ENCODE assay signal across 8 cellular contexts in genomic region chr18:8705941-8706544, GRCh38. TPM values are rescaled to one million over a fixed set of nuclear protein-coding genes. Genes with fewer than 3 reads are reported as not detected.
DNase-seq lines count a peak whose midpoint lies in the region; ATAC-seq and TF ChIP-seq lines count a peak whose summit lies in the region.

No MANE protein-coding gene starts in this region.

- intact Hi-C loops in colonic mucosa (cut with DNase I) (loop anchor here (5.0 kb wide), 1 partner anchor 91 kb away; no protein-coding TSS in a partner anchor), upper lobe of right lung (cut with DNase I) (no loop called here)

- H3K4me1 ChIP-seq in colonic mucosa (peaks cover 15% of the 10 kb centered on the region), mesodermal cell (ENCODE audit: control insufficient read depth, insufficient read depth, low read length, poor library complexity, severe bottlenecking) (peaks cover 13% of the 10 kb centered on the region), upper lobe of right lung (peaks cover 17% of the 10 kb centered on the region)

- 0% methylated on average over 66 to 90 of the region's 92 CpGs for WGBS in mesodermal cell (ENCODE audit: insufficient coverage in 2 of 2), 2 experiments

- H3K27ac ChIP-seq in colonic mucosa = peak overlapping the region; percentile 12
- no peak overlapping the region for H3K27ac ChIP-seq in mesodermal cell (ENCODE audit: low read depth, low read length, severe bottlenecking)
- H3K27ac ChIP-seq in upper lobe of right lung = no peak overlapping the region

- H3K36me3 ChIP-seq in colonic mucosa (no peaks in the 10 kb centered on the region), mesodermal cell (ENCODE audit: control insufficient read depth, insufficient read depth, low read length) (no peaks in the 10 kb centered on the region), upper lobe of right lung (no peaks in the 10 kb centered on the region)

- peak overlapping the region in 1 of 2 donors; percentile 69 for H3K9ac ChIP-seq in colonic mucosa (ENCODE audit: low read depth in 2 of 2, low read length in 2 of 2)

- TF ChIP-seq CTCF in colonic mucosa (IDR thresholded peaks at IDR 0.05) = no peak
- TF ChIP-seq CTCF in upper lobe of right lung (IDR thresholded peaks at IDR 0.05) = no peak

- H3K4me3 ChIP-seq in colonic mucosa = peak overlapping the region; percentile 54
- peak overlapping the region; percentile 53 for H3K4me3 ChIP-seq in mesodermal cell (ENCODE audit: extremely low read depth, insufficient read depth, low read length, poor library complexity, severe bottlenecking)
- H3K4me3 ChIP-seq in upper lobe of right lung = peak overlapping the region; percentile 58

- ATAC-seq in upper lobe of right lung (no peak), HG02981 (IDR thresholded peaks at IDR 0.05; ENCODE audit: unreplicated experiment) (no peak)

- DNase-seq in activated effector memory CD4-positive, alpha-beta T cell treated with anti-CD3 and anti-CD28 coated beads, Interleukin-2, amount 50 U/mL, for 16 hours = peak; percentile 67
- DNase-seq in activated effector memory CD4-positive, alpha-beta T cell treated with Interleukin-2 at 50 U/mL for 16 hours = no peak
- peak; percentile 31 for DNase-seq in M059J (ENCODE audit: low read depth)
- no peak for DNase-seq in colonic mucosa
- DNase-seq in upper lobe of right lung = peak; percentile 71
- no peak for DNase-seq in NOMO-1 treated with dmso at 0.1 percent for 144 hours (lab: John Stamatoyannopoulos, UW; ENCODE audit: unreplicated experiment)

- H3K9me3 ChIP-seq in colonic mucosa (no peaks in the 10 kb centered on the region), mesodermal cell (ENCODE audit: control insufficient read depth, low read length) (no peaks in the 10 kb centered on the region), upper lobe of right lung (no peaks in the 10 kb centered on the region)

- H3K27me3 ChIP-seq in colonic mucosa = peaks cover 9% of the 10 kb centered on the region
- H3K27me3 ChIP-seq in upper lobe of right lung = no peaks in the 10 kb centered on the region

RNA-seq across cellular contexts. Expression of gene MTCL1, which starts 0.7 kb away (rescaled TPM):
- 16.0 and 28.2 TPM in 2 replicates for total RNA-seq in M059J (2014; rRNA removed; shearing (Covaris generic))
- total RNA-seq in colonic mucosa (10 to 100 TPM in 1 of 2 donors, 1 to 10 TPM in 1; 2.3 to 20.8 TPM), upper lobe of right lung (10.1 TPM)
- polyA plus RNA-seq in mesodermal cell (2013, experiment 1 of 2) = 8.7 TPM
- polyA plus RNA-seq in mesodermal cell (2013, experiment 2 of 2) = 7.6 TPM

Comparison
In these comparisons a context has a peak if more than half of its experiments do, and no peak if none do; other contexts are left out.
1. DNase-seq: peak in activated effector memory CD4-positive, alpha-beta T cell treated with anti-CD3 and anti-CD28 coated beads, Interleukin-2, amount 50 U/mL, for 16 hours (single experiment), M059J (single experiment) and upper lobe of right lung (single experiment); none in activated effector memory CD4-positive, alpha-beta T cell treated with Interleukin-2 at 50 U/mL for 16 hours (single experiment), colonic mucosa (single experiment) and NOMO-1 treated with dmso at 0.1 percent for 144 hours (single experiment).
2. Peak in every context shown above with its lines, with median percentiles within 50 percentile points of each other: H3K4me3 ChIP-seq.